In the genomic region with DNA sequence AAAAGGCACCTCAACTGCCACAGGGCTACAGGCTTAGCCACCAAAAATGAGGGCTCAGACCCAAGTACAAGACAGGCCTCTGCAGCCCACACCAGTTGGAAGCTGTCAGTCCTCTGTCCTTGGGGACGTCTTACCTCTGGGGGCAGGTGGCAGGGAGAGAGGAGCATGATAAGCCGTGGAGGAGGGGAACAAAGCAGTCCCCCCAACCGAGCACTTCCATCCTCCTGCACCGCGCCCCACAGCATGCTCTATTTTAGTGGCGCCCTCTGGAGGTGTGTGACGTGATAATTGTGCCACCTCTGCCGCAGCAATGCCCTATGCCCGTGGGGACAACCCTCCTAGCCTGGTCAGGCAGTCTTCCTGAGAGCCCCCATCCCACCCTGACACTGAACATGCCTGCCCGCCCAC, we compare ENCODE assay signal across 8 cellular contexts. TPM values are rescaled to one million over a fixed set of nuclear protein-coding genes. Genes with fewer than 3 reads are reported as not detected.
DNase-seq lines count a peak whose midpoint lies in the region; ATAC-seq, FAIRE-seq and TF ChIP-seq lines count a peak whose summit lies in the region.

No MANE protein-coding gene starts in this region.

- no peak overlapping the region for H3K4me2 ChIP-seq in HepG2 (ENCODE audit: low read depth, low read length)

- CTCF ChIA-PET in AG04449 (lab: Yijun Ruan, JAX): interaction anchor here (0.9 to 6.2 kb wide), 8 partner anchors 11 to 46 kb away, joined by 3 to 39 read pairs (median 4); partner anchors contain the start of gene G6PC3
- CTCF ChIA-PET in HepG2 (lab: Yijun Ruan, JAX; ENCODE audit: low intra/inter-chr PET ratio, low total read pairs): interaction anchor here (0.8 to 3.7 kb wide), 10 partner anchors 11 to 84 kb away, joined by 3 to 80 read pairs (median 4); partner anchors contain the start of genes HDAC5 and HROB

- no peak overlapping the region for H3K9ac ChIP-seq in HepG2 (ENCODE audit: insufficient read depth, low read depth, low read length)

- no peak for TF ChIP-seq POLR2A in HepG2 (IDR thresholded peaks at IDR 0.05; ENCODE audit: insufficient read depth in 1 of 2, low read depth in 2 of 2, low read length in 2 of 2)

- H2AFZ ChIP-seq in HepG2 (ENCODE audit: low read length): no peak overlapping the region

- no peak overlapping the region for H3K27ac ChIP-seq in HepG2 (ENCODE audit: extremely low read length, insufficient read depth, low read length)

- 0 out of 2 replicates have a peak, but pooled peaks have one; percentile 19 for TF ChIP-seq RAD21 in HepG2 (CRISPR knock-in tag; IDR thresholded peaks at IDR 0.05)

- H4K20me1 ChIP-seq in HepG2 (ENCODE audit: insufficient read depth, low read length): no peaks in the 10 kb centered on the region

- intact Hi-C loops in HepG2 (cut with micrococcal nuclease; ENCODE audit: unreplicated experiment): no loop called here

- BruUV-seq in HepG2 (replicated peaks; lab: Mats Ljungman, UMichigan): no TSS peak

- TF ChIP-seq CTCF in AG04449 (IDR thresholded peaks at IDR 0.05; ENCODE audit: insufficient read depth, low read length, missing control alignments) (peak; percentile 25), GM13977 (IDR thresholded peaks at IDR 0.05; ENCODE audit: extremely low read depth, insufficient read depth, missing control alignments) (peak; percentile 49), HepG2 (CRISPR knock-in tag; IDR thresholded peaks at IDR 0.05) (peak; percentile 79)

- no peak for FAIRE-seq in HepG2 (lab: Jason Lieb, UNC)

- TF ChIP-seq EP300 in HepG2 (IDR thresholded peaks at IDR 0.05; ENCODE audit: low read depth in 2 of 2, low read length in 2 of 2): no peak
- no peak for TF ChIP-seq EP300 in HepG2 (CRISPR knock-in tag; IDR thresholded peaks at IDR 0.05; ENCODE audit: borderline replicate concordance)

- H3K36me3 ChIP-seq in HepG2 (replicated peaks in 1 of 2; ENCODE audit: control insufficient read depth in 1 of 2, insufficient read depth in 2 of 2, low read length in 2 of 2): peaks cover 20 to 60% of the 10 kb centered on the region in 2 experiments

- in situ Hi-C loops in GM13977 (cut with MboI; ENCODE audit: low pct_unique_long_range_greater_than_20kb, low sequenced_read_pairs, unreplicated experiment) (no loop called here), HepG2 (cut with HindIII; ENCODE audit: extremely low pct_ligation_motif_present, low pct_unique_long_range_greater_than_20kb) (loop anchor here (5.0 kb wide), 1 partner anchor 38 kb away; the partner anchor contains the start of gene HDAC5)

- no peaks in the 10 kb centered on the region for H3K9me3 ChIP-seq in HepG2 (ENCODE audit: low read length)

- no peaks in the 10 kb centered on the region for H3K79me2 ChIP-seq in HepG2 (ENCODE audit: insufficient read depth, low read length)

- DNase-seq in AG04449 (ENCODE audit: low read depth, low spot score): no peak
- peak; percentile 59 for DNase-seq in GM13977 (ENCODE audit: low spot score)
- peak; percentile 55 to 62 for DNase-seq in activated CD4-positive, alpha-beta T cell treated with anti-CD3 and anti-CD28 coated beads, Interleukin-2, amount 50 U/mL, for 48 hours
- no peak for DNase-seq in HepG2 (ENCODE audit: low spot score)
- DNase-seq in KG1 (lab: John Stamatoyannopoulos, UW): no peak

- WGBS in HepG2 (ENCODE audit: low lambda C conversion rate): 90% methylated on average over 5 of the region's 10 CpGs

- H3K27me3 ChIP-seq in HepG2 (ENCODE audit: control insufficient read depth in 1 of 2, insufficient read depth in 2 of 2, low read length in 2 of 2): no peaks in the 10 kb centered on the region

- POLR2A ChIA-PET in AG04449 (lab: Yijun Ruan, JAX) (interaction anchor here (1.4 kb wide), 1 partner anchor 40 kb away, joined by 4 read pairs; the partner anchor contains the start of gene HDAC5), HepG2 (lab: Yijun Ruan, JAX) (interaction anchor here (0.6 to 1.7 kb wide), 6 partner anchors 18 to 84 kb away, joined by 3 to 6 read pairs (median 5); partner anchors contain the start of gene LSM12)

- ATAC-seq in HepG2: peak; percentile 51
- no peak for ATAC-seq in GM18867 (IDR thresholded peaks at IDR 0.05; ENCODE audit: unreplicated experiment)
- ATAC-seq in GM18502 (IDR thresholded peaks at IDR 0.05; ENCODE audit: poor library complexity, unreplicated experiment): no peak
- ATAC-seq in GM21717 (IDR thresholded peaks at IDR 0.05; ENCODE audit: unreplicated experiment): no peak

- H3K4me1 ChIP-seq in HepG2 (ENCODE audit: insufficient read depth, low read length): peaks cover 31% of the 10 kb centered on the region

- H3K4me3 ChIP-seq in AG04449 (ENCODE audit: low read depth, low read length): no peak overlapping the region
- no peak overlapping the region for H3K4me3 ChIP-seq in HepG2 (replicated peaks in 1 of 3; ENCODE audit: insufficient read depth in 1 of 3, low read depth in 2 of 3, low read length in 3 of 3)

RNA-seq across cellular contexts. Expression of gene G6PC3, which starts 13.6 kb away (rescaled TPM):
- 18.8 and 38.5 TPM in 2 replicates for total RNA-seq in HepG2 (2016; rRNA removed; fragmentation: Illumina TruSeq; extraction: Trizol)
- total RNA-seq in HepG2 (2016; cell fraction: cytosol; rRNA removed; fragmentation: Illumina TruSeq; extraction: Trizol; ENCODE audit: low read depth): 8.6 and 14.9 TPM in 2 replicates
- total RNA-seq in HepG2 (2016; cell fraction: insoluble cytoplasmic fraction; rRNA removed; fragmentation: Illumina TruSeq; extraction: Trizol): 17.5 and 37.8 TPM in 2 replicates
- 16.0 and 22.0 TPM in 2 replicates for total RNA-seq in HepG2 (2016; cell fraction: membrane; rRNA removed; fragmentation: Illumina TruSeq; extraction: Trizol)
- 40.7 and 44.5 TPM in 2 replicates for total RNA-seq in HepG2 (2016; cell fraction: nucleus; rRNA removed; fragmentation: Illumina TruSeq; extraction: Trizol)
- polyA plus RNA-seq in HepG2 (2011; rRNA removed): 75.8 and 76.1 TPM in 2 replicates
- polyA plus RNA-seq in HepG2 (2011; cell fraction: cytosol; rRNA removed): 79.2 and 116 TPM in 2 replicates
- polyA plus RNA-seq in HepG2 (2011; cell fraction: nucleus; rRNA removed): 46.2 and 49.1 TPM in 2 replicates
- 40.3 and 62.7 TPM in 2 replicates for polyA plus RNA-seq in HepG2 (2012)
- 24.5 and 33.4 TPM in 2 replicates for polyA plus RNA-seq in HepG2 (2016; cell fraction: cytosol; fragmentation: Illumina TruSeq; extraction: Trizol; ENCODE audit: low read depth)
- polyA plus RNA-seq in HepG2 (2016; cell fraction: insoluble cytoplasmic fraction; fragmentation: Illumina TruSeq; extraction: Trizol; ENCODE audit: low read depth): 41.7 and 46.0 TPM in 2 replicates
- polyA plus RNA-seq in HepG2 (2016; cell fraction: membrane; fragmentation: Illumina TruSeq; extraction: Trizol; ENCODE audit: low read depth): 39.8 and 42.2 TPM in 2 replicates
- polyA plus RNA-seq in HepG2 (2016; cell fraction: nucleus; fragmentation: Illumina TruSeq; extraction: Trizol; ENCODE audit: insufficient read depth, low read depth): 126 and 134 TPM in 2 replicates
- 232 and 267 TPM in 2 replicates for polyA minus RNA-seq in HepG2 (2011; rRNA and poly(A)+ RNA removed; ENCODE audit: low replicate concordance)
- 41.8 and 52.8 TPM in 2 replicates for polyA minus RNA-seq in HepG2 (2011; cell fraction: cytosol; rRNA and poly(A)+ RNA removed)
- polyA minus RNA-seq in HepG2 (2011; cell fraction: nucleus; rRNA and poly(A)+ RNA removed): 25.0 and 33.2 TPM in 2 replicates

RNA-seq across cellular contexts. Expression of gene LSM12, which starts 17.7 kb away (rescaled TPM):
- 52.8 and 58.4 TPM in 2 replicates for total RNA-seq in HepG2 (2016; rRNA removed; fragmentation: Illumina TruSeq; extraction: Trizol)
- total RNA-seq in HepG2 (2016; cell fraction: cytosol; rRNA removed; fragmentation: Illumina TruSeq; extraction: Trizol; ENCODE audit: low read depth): 33.1 and 35.6 TPM in 2 replicates
- 54.1 and 58.0 TPM in 2 replicates for total RNA-seq in HepG2 (2016; cell fraction: insoluble cytoplasmic fraction; rRNA removed; fragmentation: Illumina TruSeq; extraction: Trizol)
- total RNA-seq in HepG2 (2016; cell fraction: membrane; rRNA removed; fragmentation: Illumina TruSeq; extraction: Trizol): 83.5 and 84.1 TPM in 2 replicates
- total RNA-seq in HepG2 (2016; cell fraction: nucleus; rRNA removed; fragmentation: Illumina TruSeq; extraction: Trizol): 32.8 and 34.5 TPM in 2 replicates
- polyA plus RNA-seq in HepG2 (2011; rRNA removed): 43.3 and 55.7 TPM in 2 replicates
- polyA plus RNA-seq in HepG2 (2011; cell fraction: cytosol; rRNA removed): 39.5 and 49.1 TPM in 2 replicates
- polyA plus RNA-seq in HepG2 (2011; cell fraction: nucleus; rRNA removed): 23.0 and 23.8 TPM in 2 replicates
- polyA plus RNA-seq in HepG2 (2012): 41.3 and 43.4 TPM in 2 replicates
- 42.1 and 49.1 TPM in 2 replicates for polyA plus RNA-seq in HepG2 (2016; cell fraction: cytosol; fragmentation: Illumina TruSeq; extraction: Trizol; ENCODE audit: low read depth)
- 92.1 and 94.1 TPM in 2 replicates for polyA plus RNA-seq in HepG2 (2016; cell fraction: insoluble cytoplasmic fraction; fragmentation: Illumina TruSeq; extraction: Trizol; ENCODE audit: low read depth)
- 93.0 and 95.9 TPM in 2 replicates for polyA plus RNA-seq in HepG2 (2016; cell fraction: membrane; fragmentation: Illumina TruSeq; extraction: Trizol; ENCODE audit: low read depth)
- 65.1 and 74.2 TPM in 2 replicates for polyA plus RNA-seq in HepG2 (2016; cell fraction: nucleus; fragmentation: Illumina TruSeq; extraction: Trizol; ENCODE audit: insufficient read depth, low read depth)
- polyA minus RNA-seq in HepG2 (2011; rRNA and poly(A)+ RNA removed; ENCODE audit: low replicate concordance): 62.0 and 88.5 TPM in 2 replicates
- 34.6 and 39.9 TPM in 2 replicates for polyA minus RNA-seq in HepG2 (2011; cell fraction: cytosol; rRNA and poly(A)+ RNA removed)
- polyA minus RNA-seq in HepG2 (2011; cell fraction: nucleus; rRNA and poly(A)+ RNA removed): 40.4 and 42.5 TPM in 2 replicates

RNA-seq across cellular contexts. Expression of gene HDAC5, which starts 39.3 kb away (rescaled TPM):
- total RNA-seq in HepG2 (2016; rRNA removed; fragmentation: Illumina TruSeq; extraction: Trizol): 34.0 and 46.4 TPM in 2 replicates
- total RNA-seq in HepG2 (2016; cell fraction: cytosol; rRNA removed; fragmentation: Illumina TruSeq; extraction: Trizol; ENCODE audit: low read depth): 9.5 and 10.8 TPM in 2 replicates
- total RNA-seq in HepG2 (2016; cell fraction: insoluble cytoplasmic fraction; rRNA removed; fragmentation: Illumina TruSeq; extraction: Trizol): 32.6 and 44.0 TPM in 2 replicates
- total RNA-seq in HepG2 (2016; cell fraction: membrane; rRNA removed; fragmentation: Illumina TruSeq; extraction: Trizol): 18.6 and 21.1 TPM in 2 replicates
- total RNA-seq in HepG2 (2016; cell fraction: nucleus; rRNA removed; fragmentation: Illumina TruSeq; extraction: Trizol): 37.8 and 39.5 TPM in 2 replicates
- 85.4 and 140 TPM in 2 replicates for polyA plus RNA-seq in HepG2 (2011; rRNA removed)
- polyA plus RNA-seq in HepG2 (2011; cell fraction: cytosol; rRNA removed): 66.8 and 91.0 TPM in 2 replicates
- polyA plus RNA-seq in HepG2 (2011; cell fraction: nucleus; rRNA removed): 179 and 189 TPM in 2 replicates
- polyA plus RNA-seq in HepG2 (2012): 88.1 and 102 TPM in 2 replicates
- polyA plus RNA-seq in HepG2 (2016; cell fraction: cytosol; fragmentation: Illumina TruSeq; extraction: Trizol; ENCODE audit: low read depth): 3.3 and 3.4 TPM in 2 replicates
- polyA plus RNA-seq in HepG2 (2016; cell fraction: insoluble cytoplasmic fraction; fragmentation: Illumina TruSeq; extraction: Trizol; ENCODE audit: low read depth): 24.1 and 29.9 TPM in 2 replicates
- polyA plus RNA-seq in HepG2 (2016; cell fraction: membrane; fragmentation: Illumina TruSeq; extraction: Trizol; ENCODE audit: low read depth): 9.7 and 10.3 TPM in 2 replicates
- 56.7 and 66.5 TPM in 2 replicates for polyA plus RNA-seq in HepG2 (2016; cell fraction: nucleus; fragmentation: Illumina TruSeq; extraction: Trizol; ENCODE audit: insufficient read depth, low read depth)
- 59.4 and 315 TPM in 2 replicates for polyA minus RNA-seq in HepG2 (2011; rRNA and poly(A)+ RNA removed; ENCODE audit: low replicate concordance)
- 82.1 and 94.7 TPM in 2 replicates for polyA minus RNA-seq in HepG2 (2011; cell fraction: cytosol; rRNA and poly(A)+ RNA removed)
- 68.9 and 78.6 TPM in 2 replicates for polyA minus RNA-seq in HepG2 (2011; cell fraction: nucleus; rRNA and poly(A)+ RNA removed)

RNA-seq across cellular contexts. Expression of gene HROB, which starts 57.6 kb away (rescaled TPM):
- total RNA-seq in HepG2 (2016; rRNA removed; fragmentation: Illumina TruSeq; extraction: Trizol): 6.7 and 7.1 TPM in 2 replicates
- 5.6 and 7.4 TPM in 2 replicates for total RNA-seq in HepG2 (2016; cell fraction: cytosol; rRNA removed; fragmentation: Illumina TruSeq; extraction: Trizol; ENCODE audit: low read depth)
- total RNA-seq in HepG2 (2016; cell fraction: insoluble cytoplasmic fraction; rRNA removed; fragmentation: Illumina TruSeq; extraction: Trizol): 5.5 and 5.6 TPM in 2 replicates
- 5.5 and 5.6 TPM in 2 replicates for total RNA-seq in HepG2 (2016; cell fraction: membrane; rRNA removed; fragmentation: Illumina TruSeq; extraction: Trizol)
- 5.1 and 5.5 TPM in 2 replicates for total RNA-seq in HepG2 (2016; cell fraction: nucleus; rRNA removed; fragmentation: Illumina TruSeq; extraction: Trizol)
- 5.0 and 6.1 TPM in 2 replicates for polyA plus RNA-seq in HepG2 (2011; rRNA removed)
- polyA plus RNA-seq in HepG2 (2011; cell fraction: cytosol; rRNA removed): 3.3 and 4.0 TPM in 2 replicates
- 7.3 and 8.7 TPM in 2 replicates for polyA plus RNA-seq in HepG2 (2011; cell fraction: nucleus; rRNA removed)
- polyA plus RNA-seq in HepG2 (2012): 2.5 and 4.8 TPM in 2 replicates
- polyA plus RNA-seq in HepG2 (2016; cell fraction: cytosol; fragmentation: Illumina TruSeq; extraction: Trizol; ENCODE audit: low read depth): 1.4 and 1.5 TPM in 2 replicates
- 6.2 and 7.5 TPM in 2 replicates for polyA plus RNA-seq in HepG2 (2016; cell fraction: insoluble cytoplasmic fraction; fragmentation: Illumina TruSeq; extraction: Trizol; ENCODE audit: low read depth)
- 2.2 and 3.0 TPM in 2 replicates for polyA plus RNA-seq in HepG2 (2016; cell fraction: membrane; fragmentation: Illumina TruSeq; extraction: Trizol; ENCODE audit: low read depth)
- polyA plus RNA-seq in HepG2 (2016; cell fraction: nucleus; fragmentation: Illumina TruSeq; extraction: Trizol; ENCODE audit: insufficient read depth, low read depth): 14.2 and 16.9 TPM in 2 replicates
- polyA minus RNA-seq in HepG2 (2011; rRNA and poly(A)+ RNA removed; ENCODE audit: low replicate concordance): 11.6 and 25.6 TPM in 2 replicates
- 2.7 and 4.6 TPM in 2 replicates for polyA minus RNA-seq in HepG2 (2011; cell fraction: cytosol; rRNA and poly(A)+ RNA removed)
- 3.9 and 4.5 TPM in 2 replicates for polyA minus RNA-seq in HepG2 (2011; cell fraction: nucleus; rRNA and poly(A)+ RNA removed)

Comparison
In these comparisons a context has a peak if more than half of its experiments do, and no peak if none do; other contexts are left out.
1. DNase-seq: peak in GM13977 (single experiment) and activated CD4-positive, alpha-beta T cell treated with anti-CD3 and anti-CD28 coated beads, Interleukin-2, amount 50 U/mL, for 48 hours (2 of 2); none in AG04449 (single experiment), HepG2 (single experiment) and KG1 (single experiment).
2. CTCF ChIP-seq: peak in every context shown above with its lines; median percentile 79 in HepG2; 49 in GM13977; 25 in AG04449.